Comparison of ENCODE assay signal across 10 cellular contexts in the genomic region with DNA sequence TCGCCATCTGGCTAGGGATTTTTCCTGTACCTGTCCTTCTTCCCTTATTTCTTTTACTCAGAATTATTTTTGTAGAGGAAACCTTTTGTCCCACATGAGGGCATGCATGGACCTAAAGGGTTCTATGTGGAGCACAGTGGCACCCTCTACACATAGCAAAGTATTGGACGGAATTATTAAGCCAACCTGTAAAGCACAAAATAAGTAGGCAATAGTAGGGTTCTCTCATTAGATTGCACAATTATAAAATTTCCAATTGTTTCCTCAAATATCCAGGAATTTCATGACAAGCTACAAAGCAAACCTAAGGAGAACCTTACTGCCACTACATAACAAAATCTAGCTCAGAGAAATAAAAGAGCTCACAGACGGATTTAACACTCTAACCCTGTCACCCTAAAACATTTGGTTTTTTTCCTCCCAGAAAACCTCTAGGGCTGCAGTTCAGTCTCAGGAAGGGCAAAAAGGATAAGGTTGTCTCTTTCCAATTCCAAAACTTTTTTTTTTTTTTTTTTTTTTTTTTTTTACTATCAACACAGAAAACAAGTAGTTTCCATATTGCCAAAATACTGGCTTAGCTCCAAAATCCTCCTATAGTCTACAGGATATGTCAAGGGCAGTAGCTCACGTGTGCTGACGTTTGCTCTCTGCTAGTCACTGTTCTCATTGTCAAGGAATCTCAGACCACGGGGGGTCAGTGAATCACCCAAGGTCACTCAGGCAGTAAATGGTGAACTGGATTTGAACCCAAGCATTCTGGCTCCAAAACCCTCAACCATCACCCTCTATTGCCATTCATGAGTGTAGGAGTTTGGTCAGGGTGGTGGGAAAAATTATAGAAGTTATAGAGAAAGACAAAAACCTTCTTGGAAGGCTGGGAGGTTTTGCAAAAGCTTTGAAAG. TPM values are rescaled to one million over a fixed set of nuclear protein-coding genes. Genes with fewer than 3 reads are reported as not detected.
DNase-seq lines count a peak whose midpoint lies in the region; ATAC-seq, FAIRE-seq and TF ChIP-seq lines count a peak whose summit lies in the region.
"Had no signal": no experiment of that assay in that cellular context is flagged by ENCODE, and none has a peak within 500 bp of the region (broad histone marks: within the 10 kb centered on the region; RNA-seq: fewer than 3 reads in every experiment).

No MANE protein-coding gene starts in this region.

- H3K4me1 ChIP-seq in HUES48 (ENCODE audit: control insufficient read depth, insufficient read depth, low read length) (0 out of 2 replicates have a peak, but pooled peaks cover 12% of the 10 kb centered on the region), K562 (replicated peaks in 1 of 2; ENCODE audit: control insufficient read depth in 2 of 2, insufficient read depth in 2 of 2, low read length in 2 of 2) (no peaks in the 10 kb centered on the region)

- no peak for FAIRE-seq in K562 (lab: Jason Lieb, UNC)

- WGBS in K562 (ENCODE audit: insufficient coverage, low coverage, missing lambda C conversion rate): 31% methylated on average over 6 of the region's 6 CpGs

- TF ChIP-seq CTCF in K562 (IDR thresholded peaks at IDR 0.05 in 2 of 3, conservative IDR thresholded peaks at IDR 0.05 in 1 of 3; ENCODE audit: insufficient read depth in 2 of 3, low read depth in 1 of 3, low read length in 3 of 3): no peak
- no peak for TF ChIP-seq CTCF in dorsolateral prefrontal cortex (IDR thresholded peaks at IDR 0.05 in 54 of 56, conservative IDR thresholded peaks at IDR 0.05 in 2 of 56; ENCODE audit: low read depth in 1 of 56, partially characterized antibody in 56 of 56)

- H3K9ac ChIP-seq in HUES48 (ENCODE audit: low read depth, low read length) (no peak overlapping the region), K562 (ENCODE audit: insufficient read depth in 1 of 2, low read depth in 2 of 2, low read length in 2 of 2) (no peak overlapping the region)

- peaks cover 6% of the 10 kb centered on the region for H3K4me1 Mint-ChIP-seq in activated CD8-positive, alpha-beta memory T cell treated with anti-CD3 and anti-CD28 coated beads, Interleukin-2, amount 10 ng/mL, durations not matched to agents 7 days and 5 days

- ATAC-seq in K562: peak; percentile 65
- no peak for ATAC-seq in GM18517 (IDR thresholded peaks at IDR 0.05; ENCODE audit: unreplicated experiment)
- ATAC-seq in GM21619 (IDR thresholded peaks at IDR 0.05; ENCODE audit: unreplicated experiment): no peak
- ATAC-seq in activated CD8-positive, alpha-beta memory T cell treated with anti-CD3 and anti-CD28 coated beads, Interleukin-2, amount 10 ng/mL, durations not matched to agents 7 days and 5 days: no peak
- ATAC-seq: CD8-positive, alpha-beta T cell had no signal

- H3K36me3 ChIP-seq in HUES48 (ENCODE audit: control insufficient read depth, insufficient read depth, low read length): no peaks in the 10 kb centered on the region
- H3K36me3 ChIP-seq in K562 (ENCODE audit: control insufficient read depth, insufficient read depth, low read length): no peaks in the 10 kb centered on the region

- H3K36me3 Mint-ChIP-seq in activated CD8-positive, alpha-beta memory T cell treated with anti-CD3 and anti-CD28 coated beads, Interleukin-2, amount 10 ng/mL, durations not matched to agents 7 days and 5 days: peaks cover 3% of the 10 kb centered on the region
- H3K36me3 Mint-ChIP-seq: CD8-positive, alpha-beta T cell had no signal

- no peak for TF ChIP-seq EP300 in K562 (IDR thresholded peaks at IDR 0.05; ENCODE audit: low read length)

- H4K20me1 ChIP-seq in K562 (replicated peaks; ENCODE audit: control insufficient read depth, insufficient read depth, low read length): no peaks in the 10 kb centered on the region

- no peak overlapping the region for H3K4me3 Mint-ChIP-seq in activated CD8-positive, alpha-beta memory T cell treated with anti-CD3 and anti-CD28 coated beads, Interleukin-2, amount 10 ng/mL, durations not matched to agents 7 days and 5 days
- H3K4me3 Mint-ChIP-seq: CD8-positive, alpha-beta T cell had no signal

- no peaks in the 10 kb centered on the region for H3K27me3 ChIP-seq in HUES48 (ENCODE audit: control insufficient read depth, insufficient read depth, low read length)
- no peaks in the 10 kb centered on the region for H3K27me3 ChIP-seq in K562 (ENCODE audit: control insufficient read depth in 2 of 2, insufficient read depth in 2 of 2, low read length in 2 of 2)
- no peaks in the 10 kb centered on the region for H3K27me3 ChIP-seq in dorsolateral prefrontal cortex

- intact Hi-C loops in K562 (cut with micrococcal nuclease): no loop called here
- intact Hi-C loops in dorsolateral prefrontal cortex (cut with DNase I): no loop called here

- H3K9me1 ChIP-seq in K562 (ENCODE audit: control insufficient read depth, insufficient read depth, low read length): no peaks in the 10 kb centered on the region

- H3K4me3 ChIP-seq in HUES48 (ENCODE audit: low read depth, low read length) (no peak overlapping the region), K562 (no peak overlapping the region), dorsolateral prefrontal cortex (no peak overlapping the region)
- H3K4me3 ChIP-seq: skin epidermis had no signal

- CTCF ChIA-PET in K562 (lab: Yijun Ruan, JAX; ENCODE audit: low intra/inter-chr PET ratio): no interaction called here
- CTCF ChIA-PET in activated CD8-positive, alpha-beta memory T cell treated with anti-CD3 and anti-CD28 coated beads, Interleukin-2, amount 10 ng/mL, durations not matched to agents 7 days and 5 days (lab: Charles Lee): interaction anchor here (0.7 to 1.8 kb wide), 4 partner anchors 11 to 181 kb away, joined by 3 to 5 read pairs (median 4); partner anchors contain the start of gene NCEH1

- DNase-seq in ACHN (peak; percentile 98), K562 (ENCODE audit: extremely low read depth in 1 of 4, low spot score in 3 of 4) (peak in 2 of 4 experiments; percentile 10 to 42), kidney tubule cell (ENCODE audit: low spot score) (peak; percentile 99), dorsolateral prefrontal cortex (no peak)
- no peak for DNase-seq in activated CD8-positive, alpha-beta memory T cell treated with anti-CD3 and anti-CD28 coated beads, Interleukin-2, amount 10 ng/mL, durations not matched to agents 7 days and 5 days
- DNase-seq: CD8-positive, alpha-beta T cell had no signal

- no peak overlapping the region for H2AFZ ChIP-seq in K562 (ENCODE audit: low read depth, low read length)

- H3K27me3 Mint-ChIP-seq in activated CD8-positive, alpha-beta memory T cell treated with anti-CD3 and anti-CD28 coated beads, Interleukin-2, amount 10 ng/mL, durations not matched to agents 7 days and 5 days: no peaks in the 10 kb centered on the region

- H3K4me2 ChIP-seq in K562 (ENCODE audit: insufficient read depth, low read length): no peak overlapping the region

- H3K27ac Mint-ChIP-seq in activated CD8-positive, alpha-beta memory T cell treated with anti-CD3 and anti-CD28 coated beads, Interleukin-2, amount 10 ng/mL, durations not matched to agents 7 days and 5 days: no peak overlapping the region
- H3K27ac Mint-ChIP-seq: CD8-positive, alpha-beta T cell had no signal

- POLR2A ChIA-PET in K562 (lab: Yijun Ruan, JAX): no interaction called here

- no TSS peak for BruUV-seq in K562 (replicated peaks; lab: Mats Ljungman, UMichigan)

- no peak for TF ChIP-seq RAD21 in K562 (CRISPR knock-in tag; conservative IDR thresholded peaks at IDR 0.05 in 1 of 2, IDR thresholded peaks at IDR 0.05 in 1 of 2)

- H3K9me3 Mint-ChIP-seq in activated CD8-positive, alpha-beta memory T cell treated with anti-CD3 and anti-CD28 coated beads, Interleukin-2, amount 10 ng/mL, durations not matched to agents 7 days and 5 days (ENCODE audit: low read depth): no peaks in the 10 kb centered on the region
- H3K9me3 Mint-ChIP-seq: CD8-positive, alpha-beta T cell had no signal

- H3K27ac ChIP-seq in HUES48 (ENCODE audit: low read depth, low read length) (peak overlapping the region; percentile 45), K562 (ENCODE audit: extremely low read depth, low read depth, low read length) (no peak overlapping the region), dorsolateral prefrontal cortex (no peak overlapping the region)

- no peak for TF ChIP-seq POLR2A in K562 (conservative IDR thresholded peaks at IDR 0.05)

- in situ Hi-C loops in ACHN (cut with HindIII; ENCODE audit: low pct_ligation_motif_present, low pct_unique_long_range_greater_than_20kb, low sequenced_read_pairs) (no loop called here), K562 (cut with MboI) (no loop called here)

- H3K9me3 ChIP-seq in HUES48 (ENCODE audit: control insufficient read depth, insufficient read depth, low read length) (no peaks in the 10 kb centered on the region), K562 (replicated peaks; ENCODE audit: control insufficient read depth, insufficient read depth, low read depth, low read length) (no peaks in the 10 kb centered on the region)

- H3K79me2 ChIP-seq in K562 (ENCODE audit: control insufficient read depth, insufficient read depth, low read length): no peaks in the 10 kb centered on the region

RNA-seq across cellular contexts. Expression of gene NCEH1, which starts 52.3 kb away (rescaled TPM):
- 3.5 and 4.7 TPM in 2 replicates for total RNA-seq in K562 (2011; cell fraction: chromatin; rRNA removed; ENCODE audit: low replicate concordance)
- total RNA-seq in K562 (2011; cell fraction: nucleolus; rRNA removed): 7.6 and 9.3 TPM in 2 replicates
- 4.1 and 6.2 TPM in 2 replicates for total RNA-seq in K562 (2011; cell fraction: nucleoplasm; rRNA removed)
- 1.4 and 1.6 TPM in 2 replicates for total RNA-seq in K562 (2014; rRNA removed)
- total RNA-seq in K562 (2014; rRNA removed; fragmentation: Illumina TruSeq; extraction: Trizol): 2.8 and 4.0 TPM in 2 replicates
- total RNA-seq in K562 (2015; rRNA removed; fragmentation: Illumina TruSeq; extraction: Trizol): 2.9 and 3.1 TPM in 2 replicates
- 5.0 and 5.2 TPM in 2 replicates for total RNA-seq in K562 (2021)
- 2.5 and 3.1 TPM in 2 replicates for polyA plus RNA-seq in K562 (2011; rRNA removed)
- 1.5 and 1.8 TPM in 2 replicates for polyA plus RNA-seq in K562 (2011; cell fraction: cytosol; rRNA removed)
- polyA plus RNA-seq in K562 (2011; cell fraction: nucleus; rRNA removed): 1.7 and 2.6 TPM in 2 replicates
- 2.8 and 3.6 TPM in 2 replicates for polyA plus RNA-seq in K562 (2012)
- 3.3 and 3.9 TPM in 2 replicates for polyA plus RNA-seq in K562 (2014; fragmentation: Illumina TruSeq; extraction: Trizol)
- polyA plus RNA-seq in K562 (2014; fragmentation: Nextera tagmentation; extraction: Ambion mirVana): 1 to 10 TPM; 1.3 to 3.0 TPM
- 1.8 and 2.8 TPM in 2 replicates for polyA plus RNA-seq in K562 (2014; rRNA removed)
- polyA minus RNA-seq in K562 (2011; rRNA and poly(A)+ RNA removed): 4.3 and 4.9 TPM in 2 replicates
- polyA minus RNA-seq in K562 (2011; cell fraction: cytosol; rRNA and poly(A)+ RNA removed): 2.5 and 2.7 TPM in 2 replicates
- polyA minus RNA-seq in K562 (2011; cell fraction: nucleus; rRNA and poly(A)+ RNA removed): 5.5 and 7.8 TPM in 2 replicates
- 100 to 1,000 TPM in 31 of 120 experiments, 10 to 100 TPM in 89; 23.9 to 144 (median 88.4) TPM for total RNA-seq in dorsolateral prefrontal cortex
- 10 to 100 TPM in 1 of 2 experiments, 1 to 10 TPM in 1; 8.8 to 11.4 TPM for total RNA-seq in activated CD8-positive, alpha-beta memory T cell treated with anti-CD3 and anti-CD28 coated beads, Interleukin-2, amount 10 ng/mL, durations not matched to agents 7 days and 5 days

Comparison
In these comparisons a context has a peak if more than half of its experiments do, and no peak if none do; other contexts are left out.
1. DNase-seq: peak in ACHN (single experiment) and kidney tubule cell (single experiment); none in dorsolateral prefrontal cortex (0 of 10) and activated CD8-positive, alpha-beta memory T cell treated with anti-CD3 and anti-CD28 coated beads, Interleukin-2, amount 10 ng/mL, durations not matched to agents 7 days and 5 days (single experiment).